Comparison of ENCODE assay signal across 21 cellular contexts in genomic region chr9:21830589-21830988, GRCh38. TPM values are rescaled to one million over a fixed set of nuclear protein-coding genes. Genes with fewer than 3 reads are reported as not detected.
DNase-seq lines count a peak whose midpoint lies in the region; ATAC-seq lines count a peak whose summit lies in the region.
"Had no signal": no experiment of that assay in that cellular context is flagged by ENCODE, and none has a peak within 500 bp of the region (broad histone marks: within the 10 kb centered on the region; RNA-seq: fewer than 3 reads in every experiment).

No MANE protein-coding gene starts in this region.

- H3K36me3 Mint-ChIP-seq in stimulated activated memory B cell treated with anti-CD40 and anti-IgM and Interleukin-4, amounts not matched to agents 10 μg/mL and 1 μg/mL and 100 μg/mL, for 72 hours = peaks cover 49% of the 10 kb centered on the region

- intact Hi-C loops in left cardiac atrium (cut with DNase I) = no loop called here

- ATAC-seq in stimulated activated memory B cell treated with anti-CD40 and anti-IgM and Interleukin-4, amounts not matched to agents 10 μg/mL and 1 μg/mL and 100 μg/mL, for 72 hours = no peak
- ATAC-seq in left cardiac atrium (no peak), GM21381 (IDR thresholded peaks at IDR 0.05; ENCODE audit: unreplicated experiment) (no peak), GM19463 (IDR thresholded peaks at IDR 0.05; ENCODE audit: unreplicated experiment) (no peak)
- ATAC-seq: activated CD8-positive, alpha-beta memory T cell treated with anti-CD3 and anti-CD28 coated beads, Interleukin-2, amount 10 ng/mL, durations not matched to agents 7 days and 5 days; stimulated activated naive B cell treated with anti-CD40 and anti-IgM and Interleukin-4, amounts not matched to agents 10 μg/mL and 1 μg/mL and 100 μg/mL, for 72 hours; upper lobe of right lung had no signal

- H3K27ac Mint-ChIP-seq in stimulated activated memory B cell treated with anti-CD40 and anti-IgM and Interleukin-4, amounts not matched to agents 10 μg/mL and 1 μg/mL and 100 μg/mL, for 72 hours = peak overlapping the region; percentile 82
- H3K27ac Mint-ChIP-seq: activated CD8-positive, alpha-beta memory T cell treated with anti-CD3 and anti-CD28 coated beads, Interleukin-2, amount 10 ng/mL, durations not matched to agents 7 days and 5 days; stimulated activated naive B cell treated with anti-CD40 and anti-IgM and Interleukin-4, amounts not matched to agents 10 μg/mL and 1 μg/mL and 100 μg/mL, for 72 hours had no signal

- no peaks in the 10 kb centered on the region for H3K27me3 Mint-ChIP-seq in stimulated activated memory B cell treated with anti-CD40 and anti-IgM and Interleukin-4, amounts not matched to agents 10 μg/mL and 1 μg/mL and 100 μg/mL, for 72 hours
- H3K27me3 Mint-ChIP-seq: activated CD8-positive, alpha-beta memory T cell treated with anti-CD3 and anti-CD28 coated beads, Interleukin-2, amount 10 ng/mL, durations not matched to agents 7 days and 5 days; CD8-positive, alpha-beta memory T cell; stimulated activated naive B cell treated with anti-CD40 and anti-IgM and Interleukin-4, amounts not matched to agents 10 μg/mL and 1 μg/mL and 100 μg/mL, for 72 hours had no signal

- H3K9me3 Mint-ChIP-seq in stimulated activated memory B cell treated with anti-CD40 and anti-IgM and Interleukin-4, amounts not matched to agents 10 μg/mL and 1 μg/mL and 100 μg/mL, for 72 hours = no peaks in the 10 kb centered on the region
- H3K9me3 Mint-ChIP-seq: CD8-positive, alpha-beta memory T cell had no signal

- H3K4me3 Mint-ChIP-seq in stimulated activated memory B cell treated with anti-CD40 and anti-IgM and Interleukin-4, amounts not matched to agents 10 μg/mL and 1 μg/mL and 100 μg/mL, for 72 hours = no peak overlapping the region
- H3K4me3 Mint-ChIP-seq: activated CD8-positive, alpha-beta memory T cell treated with anti-CD3 and anti-CD28 coated beads, Interleukin-2, amount 10 ng/mL, durations not matched to agents 7 days and 5 days; CD8-positive, alpha-beta memory T cell; stimulated activated naive B cell treated with anti-CD40 and anti-IgM and Interleukin-4, amounts not matched to agents 10 μg/mL and 1 μg/mL and 100 μg/mL, for 72 hours had no signal

- peak; percentile 26 for DNase-seq in activated naive CD4-positive, alpha-beta T cell treated with anti-CD3 and anti-CD28 coated beads, Interleukin-2, amount 50 U/mL, for 16 hours
- DNase-seq in activated naive CD4-positive, alpha-beta T cell treated with Interleukin-2 at 50 U/mL for 16 hours = no peak
- DNase-seq in M059J (ENCODE audit: low read depth) = peak; percentile 61
- DNase-seq in epithelial cell of prostate (ENCODE audit: low read depth, low spot score) = peak; percentile 92
- no peak for DNase-seq in left cardiac atrium
- DNase-seq: activated CD8-positive, alpha-beta memory T cell treated with anti-CD3 and anti-CD28 coated beads, Interleukin-2, amount 10 ng/mL, durations not matched to agents 7 days and 5 days; activated effector memory CD4-positive, alpha-beta T cell treated with Interleukin-2 at 50 U/mL for 16 hours; anterior cingulate cortex; CD8-positive, alpha-beta memory T cell; left ventricle myocardium inferior; NCI-H1105; NCI-H526; SHP77 treated with DMSO at 0.1 percent for 48 hours; stimulated activated naive B cell treated with anti-CD40 and anti-IgM and Interleukin-4, amounts not matched to agents 10 μg/mL and 1 μg/mL and 100 μg/mL, for 72 hours; T-helper 1 cell; upper lobe of right lung had no signal

- H3K27ac ChIP-seq in epithelial cell of prostate = peak overlapping the region; percentile 85
- H3K27ac ChIP-seq: left ventricle myocardium inferior, neutrophil, upper lobe of right lung, VCaP had no signal

- H3K4me1 Mint-ChIP-seq in stimulated activated memory B cell treated with anti-CD40 and anti-IgM and Interleukin-4, amounts not matched to agents 10 μg/mL and 1 μg/mL and 100 μg/mL, for 72 hours = peaks cover 57% of the 10 kb centered on the region

RNA-seq across cellular contexts. Expression of gene MTAP, which starts 28.2 kb away (rescaled TPM):
- total RNA-seq in M059J (2014; rRNA removed; shearing (Covaris generic)) = 43.4 and 63.7 TPM in 2 replicates
- total RNA-seq in left cardiac atrium = 10 to 100 TPM; 19.6 to 21.3 TPM

Comparison
In these comparisons a context has a peak if more than half of its experiments do, and no peak if none do; other contexts are left out.
1. DNase-seq: peak in activated naive CD4-positive, alpha-beta T cell treated with anti-CD3 and anti-CD28 coated beads, Interleukin-2, amount 50 U/mL, for 16 hours (single experiment), M059J (single experiment) and epithelial cell of prostate (single experiment); none in activated naive CD4-positive, alpha-beta T cell treated with Interleukin-2 at 50 U/mL for 16 hours (single experiment) and left cardiac atrium (single experiment).